Comparison of ENCODE assay signal across 28 cellular contexts in the genomic region with DNA sequence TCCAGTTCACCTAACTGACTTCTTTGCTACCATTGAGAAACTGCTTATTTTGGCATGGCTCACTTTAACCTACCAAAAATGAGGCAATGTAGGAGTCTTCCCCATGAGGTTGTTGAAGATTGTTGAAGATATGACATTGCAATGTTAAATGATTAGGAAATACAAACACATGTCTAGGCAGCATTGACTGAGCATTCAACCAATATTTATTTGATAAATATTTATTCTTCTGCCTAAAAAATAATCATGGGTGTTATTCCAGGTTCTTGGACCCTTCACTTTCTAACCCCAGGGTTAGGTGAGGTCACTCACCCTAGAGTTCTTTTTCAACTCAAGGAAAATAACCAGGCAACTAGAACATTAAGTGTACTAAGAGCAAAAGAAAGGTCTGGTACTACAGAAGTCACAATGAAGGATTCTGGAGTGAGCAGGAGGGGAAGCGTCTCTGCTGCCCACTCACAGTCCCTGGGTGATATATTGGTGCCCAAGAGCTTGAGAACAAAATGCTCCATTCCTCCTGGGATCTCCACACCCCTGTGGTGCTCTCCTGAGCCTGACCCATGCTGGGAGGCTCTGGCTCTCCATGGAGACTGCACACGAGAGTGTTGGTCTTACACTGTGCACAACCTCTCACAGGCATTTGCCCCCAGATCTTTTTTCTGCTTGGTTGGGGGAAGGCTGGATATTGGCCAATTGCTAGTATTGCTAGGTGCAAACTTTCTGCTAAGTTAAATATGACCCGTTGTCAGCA.
"Had no signal": no experiment of that assay in that cellular context is flagged by ENCODE, and none has a peak within 500 bp of the region (broad histone marks: within the 10 kb centered on the region; RNA-seq: fewer than 3 reads in every experiment).

No MANE protein-coding gene starts in this region.

- H3K4me3 Mint-ChIP-seq: activated CD4-positive, alpha-beta T cell treated with anti-CD3 and anti-CD28 coated beads, Interleukin-2, amount 10 ng/mL, durations not matched to agents 24 days and 14 days; activated CD8-positive, alpha-beta T cell treated with anti-CD3 and anti-CD28 coated beads for 36 hours; activated naive CD4-positive, alpha-beta T cell treated with anti-CD3 and anti-CD28 coated beads, Interleukin-2, amount 50 U/mL, for 24 hours; activated naive CD8-positive, alpha-beta T cell treated with anti-CD3 and anti-CD28 coated beads, Interleukin-2, amount 10 ng/mL, durations not matched to agents 7 days and 5 days had no signal

- ATAC-seq: activated CD8-positive, alpha-beta T cell treated with anti-CD3 and anti-CD28 coated beads for 36 hours; Panc1 had no signal

- H3K36me3 Mint-ChIP-seq: activated naive CD4-positive, alpha-beta T cell treated with anti-CD3 and anti-CD28 coated beads, Interleukin-2, amount 50 U/mL, for 24 hours; activated naive CD8-positive, alpha-beta T cell treated with anti-CD3 and anti-CD28 coated beads, Interleukin-2, amount 10 ng/mL, durations not matched to agents 7 days and 5 days had no signal

- H3K9me3 Mint-ChIP-seq: activated CD4-positive, alpha-beta T cell treated with anti-CD3 and anti-CD28 coated beads, Interleukin-2, amount 10 ng/mL, durations not matched to agents 24 days and 14 days; activated CD8-positive, alpha-beta T cell treated with anti-CD3 and anti-CD28 coated beads for 36 hours; activated naive CD4-positive, alpha-beta T cell treated with anti-CD3 and anti-CD28 coated beads, Interleukin-2, amount 50 U/mL, for 24 hours; activated naive CD8-positive, alpha-beta T cell treated with anti-CD3 and anti-CD28 coated beads, Interleukin-2, amount 10 ng/mL, durations not matched to agents 7 days and 5 days; activated T-helper 2 cell treated with anti-CD3 and anti-CD28 coated beads, Interferon-gamma antibody, Interleukin-2, Interleukin-4, amounts not matched to agents 10 μg/mL and 5 μg/mL and 100 μg/mL, durations not matched to agents 14 hours and 24 hours and 36 hours had no signal

- H3K27me3 ChIP-seq: ascending aorta, SJCRH30 had no signal

- H3K4me3 ChIP-seq: ascending aorta, SJCRH30, SK-N-MC had no signal

- H3K4me1 ChIP-seq: ascending aorta, SJCRH30 had no signal

- H3K4me1 Mint-ChIP-seq: activated CD4-positive, alpha-beta T cell treated with anti-CD3 and anti-CD28 coated beads, Interleukin-2, amount 10 ng/mL, durations not matched to agents 24 days and 14 days; activated naive CD4-positive, alpha-beta T cell treated with anti-CD3 and anti-CD28 coated beads, Interleukin-2, amount 50 U/mL, for 24 hours had no signal

- DNase-seq: activated CD4-positive, alpha-beta T cell treated with anti-CD3 and anti-CD28 coated beads for 1 hour; activated CD4-positive, alpha-beta T cell treated with anti-CD3 and anti-CD28 coated beads, Interleukin-2, amount 10 ng/mL, durations not matched to agents 24 days and 14 days; activated CD4-positive, alpha-beta T cell treated with anti-CD3 and anti-CD28 coated beads, Interleukin-2, amount 50 U/mL, for 4 hours; activated CD4-positive, CD25-positive, alpha-beta regulatory T cell; activated CD8-positive, alpha-beta T cell treated with anti-CD3 and anti-CD28 coated beads for 36 hours; activated gamma-delta T cell; activated naive CD4-positive, alpha-beta T cell treated with Interleukin-2 at 50 U/mL for 16 hours; activated naive CD8-positive, alpha-beta T cell treated with anti-CD3 and anti-CD28 coated beads, Interleukin-2, amount 10 ng/mL, durations not matched to agents 7 days and 5 days; activated T-cell treated with anti-CD3 and anti-CD28 coated beads, Interleukin-2, amount 50 U/mL, for 1 hour; amygdala; Karpas-422; MM.1S; NCI-H1105; NCI-H1417 treated with DMSO at 0.1 percent for 48 hours; NCI-H187 treated with DMSO at 0.1 percent for 48 hours; NCI-H2081; NCI-H2171 treated with DMSO at 0.1 percent for 48 hours; NCI-H2227 treated with DMSO at 0.1 percent for 48 hours; NCI-H524 treated with DMSO at 0.1 percent for 48 hours; SHP77; SJCRH30; T1000; WERI-Rb-1 had no signal

- H3K36me3 ChIP-seq: ascending aorta, SJCRH30, WERI-Rb-1 had no signal

- H3K27ac ChIP-seq: ascending aorta, SJCRH30, SK-N-MC, WERI-Rb-1 had no signal

- H3K9me3 ChIP-seq: ascending aorta, SJCRH30 had no signal

- H3K27ac Mint-ChIP-seq: activated CD4-positive, alpha-beta T cell treated with anti-CD3 and anti-CD28 coated beads, Interleukin-2, amount 10 ng/mL, durations not matched to agents 24 days and 14 days; activated CD8-positive, alpha-beta T cell treated with anti-CD3 and anti-CD28 coated beads for 36 hours; activated naive CD4-positive, alpha-beta T cell treated with anti-CD3 and anti-CD28 coated beads, Interleukin-2, amount 50 U/mL, for 24 hours; activated naive CD8-positive, alpha-beta T cell treated with anti-CD3 and anti-CD28 coated beads, Interleukin-2, amount 10 ng/mL, durations not matched to agents 7 days and 5 days; activated T-helper 2 cell treated with anti-CD3 and anti-CD28 coated beads, Interferon-gamma antibody, Interleukin-2, Interleukin-4, amounts not matched to agents 10 μg/mL and 5 μg/mL and 100 μg/mL, durations not matched to agents 14 hours and 24 hours and 36 hours had no signal
